1 cellular context compared by ENCODE assay signal in genomic region chr3:150472421-150472820, GRCh38.
TF ChIP-seq lines count a peak whose summit lies in the region.

No MANE protein-coding gene starts in this region.

TF ChIP-seq in GM23338, 12 proteins besides CTCF, POLR2A, EP300 and RAD21 (continued from another document):
- TF ChIP-seq EZH2 (IDR thresholded peaks at IDR 0.05; ENCODE audit: low read depth, unreplicated experiment) (no peak), ETS1 (IDR thresholded peaks at IDR 0.05) (no peak), STAT1 (IDR thresholded peaks at IDR 0.05; ENCODE audit: unreplicated experiment) (no peak), ZNF114 (CRISPR knock-in tag; IDR thresholded peaks at IDR 0.05) (no peak), POLR2AphosphoS5 (IDR thresholded peaks at IDR 0.05; ENCODE audit: low read depth) (no peak), ZNF331 (CRISPR knock-in tag; IDR thresholded peaks at IDR 0.05; ENCODE audit: low read depth) (no peak), REST (IDR thresholded peaks at IDR 0.05; ENCODE audit: unreplicated experiment) (no peak), EZH2phosphoT487 (IDR thresholded peaks at IDR 0.05; ENCODE audit: unreplicated experiment) (no peak), JUNB (IDR thresholded peaks at IDR 0.05; ENCODE audit: unreplicated experiment) (no peak), CREB1 (CRISPR knock-in tag; IDR thresholded peaks at IDR 0.05; ENCODE audit: low read depth) (no peak)
